Comparison of ENCODE assay signal across 16 cellular contexts in the genomic region with DNA sequence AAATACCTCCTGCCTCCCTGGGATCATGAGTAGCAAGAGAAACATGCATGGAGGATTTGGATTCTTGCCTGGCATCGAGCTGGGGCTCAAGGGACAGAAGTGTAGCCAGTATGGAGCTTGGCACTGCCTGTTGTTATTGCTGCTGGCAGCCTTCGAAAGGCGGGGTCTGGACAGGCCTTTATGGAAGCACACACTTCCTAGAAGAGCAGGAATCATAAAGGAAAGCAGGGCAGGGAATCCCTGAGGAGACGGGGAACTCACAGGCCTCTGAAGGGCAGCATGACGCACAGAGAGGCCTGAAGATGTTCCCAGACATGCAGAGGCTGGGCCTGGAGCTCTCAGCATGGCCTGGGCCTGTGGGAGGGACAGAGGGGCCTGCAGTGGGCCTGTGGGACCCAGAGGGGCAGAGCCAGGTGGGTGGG. TPM values are rescaled to one million over a fixed set of nuclear protein-coding genes. Genes with fewer than 3 reads are reported as not detected.
DNase-seq lines count a peak whose midpoint lies in the region; ATAC-seq and TF ChIP-seq lines count a peak whose summit lies in the region.
"Had no signal": no experiment of that assay in that cellular context is flagged by ENCODE, and none has a peak within 500 bp of the region (broad histone marks: within the 10 kb centered on the region; RNA-seq: fewer than 3 reads in every experiment).

No MANE protein-coding gene starts in this region.

- in situ Hi-C loops in HAP-1 (cut with MboI; ENCODE audit: low sequenced_read_pairs): no loop called here

- no peaks in the 10 kb centered on the region for H3K27me3 ChIP-seq in ascending aorta
- no peaks in the 10 kb centered on the region for H3K27me3 ChIP-seq in prostate gland (replicated peaks; ENCODE audit: insufficient read depth)
- no peaks in the 10 kb centered on the region for H3K27me3 ChIP-seq in HAP-1 (ENCODE audit: low read depth)

- peak overlapping the region; percentile 96 to 98 for H3K27ac ChIP-seq in ascending aorta
- H3K27ac ChIP-seq in prostate gland: no peak overlapping the region

- H3K4me1 ChIP-seq in ascending aorta (peaks cover 24 to 46% of the 10 kb centered on the region in 2 donors), prostate gland (replicated peaks) (no peaks in the 10 kb centered on the region), HAP-1 (no peaks in the 10 kb centered on the region)

- H3K36me3 ChIP-seq in ascending aorta: peaks cover 12 to 28% of the 10 kb centered on the region in 2 donors
- H3K36me3 ChIP-seq in prostate gland: no peaks in the 10 kb centered on the region
- H3K36me3 ChIP-seq in HAP-1 (replicated peaks): no peaks in the 10 kb centered on the region

- intact Hi-C loops in ascending aorta (cut with DNase I) (loop anchor here (2.0 to 5.0 kb wide), 3 partner anchors 78 to 375 kb away; partner anchors contain the start of genes ALDH1L1 and ZXDC), left cardiac atrium (cut with DNase I) (no loop called here), prostate gland (cut with DNase I) (no loop called here)

- peak; percentile 72 to 77 for ATAC-seq in left cardiac atrium
- ATAC-seq in GM21723 (IDR thresholded peaks at IDR 0.05; ENCODE audit: unreplicated experiment): no peak
- ATAC-seq: natural killer cell treated with Interleukin-12 subunit alpha and Interleukin-12 subunit beta and Interleukin-15 and Interleukin-18, amount 100 ng/mL, for 72 hours had no signal

- H3K9me3 ChIP-seq in ascending aorta: no peaks in the 10 kb centered on the region
- no peaks in the 10 kb centered on the region for H3K9me3 ChIP-seq in prostate gland
- H3K9me3 ChIP-seq in HAP-1: no peaks in the 10 kb centered on the region

- peak; percentile 24 for DNase-seq in AG09309 (ENCODE audit: low read depth)
- peak; percentile 69 to 97 for DNase-seq in ascending aorta (ENCODE audit: low spot score in 2 of 2)
- DNase-seq in left cardiac atrium: peak; percentile 65
- DNase-seq in prostate gland (ENCODE audit: low spot score): peak; percentile 58
- DNase-seq in activated gamma-delta T cell treated with Interleukin-2 at 50 U/mL for 16 hours: no peak
- no peak for DNase-seq in AML-193 (lab: John Stamatoyannopoulos, UW)
- no peak for DNase-seq in HAP-1 (ENCODE audit: low spot score in 2 of 2)
- DNase-seq: activated CD4-positive, alpha-beta T cell treated with anti-CD3 and anti-CD28 coated beads, Interleukin-2, amount 50 U/mL, for 1 hour; activated effector memory CD4-positive, alpha-beta T cell treated with Interleukin-2 at 50 U/mL for 16 hours; central memory CD4-positive, alpha-beta T cell; DMS53; erythroblast; immature natural killer cell had no signal

- TF ChIP-seq CTCF in AG09309 (IDR thresholded peaks at IDR 0.05; ENCODE audit: control insufficient read depth, insufficient read depth, low read depth, low read length, missing control alignments) (no peak), ascending aorta (IDR thresholded peaks at IDR 0.05) (no peak), prostate gland (IDR thresholded peaks at IDR 0.05) (no peak)

- 34% methylated on average over 5 of the region's 5 CpGs for WGBS in prostate gland

- H3K4me3 ChIP-seq in AG09309 (ENCODE audit: control insufficient read depth, low read depth, low read length) (no peak overlapping the region), ascending aorta (no peak overlapping the region), prostate gland (no peak overlapping the region), HAP-1 (no peak overlapping the region)
- H3K4me3 ChIP-seq: GM23338 had no signal

- no peak for TF ChIP-seq POLR2A in prostate gland (IDR thresholded peaks at IDR 0.05)

RNA-seq across cellular contexts. Expression of gene SLC41A3, which starts 18.6 kb away (rescaled TPM):
- total RNA-seq in ascending aorta (111 TPM), left cardiac atrium (10 to 100 TPM; 31.1 to 34.0 TPM), prostate gland (100 to 1,000 TPM in 1 of 2 donors, 10 to 100 TPM in 1; 32.2 to 131 TPM)

Comparison
In these comparisons a context has a peak if more than half of its experiments do, and no peak if none do; other contexts are left out.
1. DNase-seq: peak in AG09309 (single experiment), ascending aorta (2 of 2), left cardiac atrium (single experiment) and prostate gland (single experiment); none in activated gamma-delta T cell treated with Interleukin-2 at 50 U/mL for 16 hours (single experiment), AML-193 (0 of 2) and HAP-1 (0 of 2).
2. H3K27ac ChIP-seq: peak in ascending aorta (2 of 2); none in prostate gland (0 of 2).